Comparison of ENCODE assay signal across 13 cellular contexts in genomic region chr17:3894927-3895343, GRCh38. TPM values are rescaled to one million over a fixed set of nuclear protein-coding genes. Genes with fewer than 3 reads are reported as not detected.
DNase-seq lines count a peak whose midpoint lies in the region; ATAC-seq and TF ChIP-seq lines count a peak whose summit lies in the region.
"Had no signal": no experiment of that assay in that cellular context is flagged by ENCODE, and none has a peak within 500 bp of the region (broad histone marks: within the 10 kb centered on the region; RNA-seq: fewer than 3 reads in every experiment).

No MANE protein-coding gene starts in this region.

- CTCF ChIA-PET in MCF 10A (lab: Yijun Ruan, JAX) (interaction anchor here (0.5 to 3.0 kb wide), 4 partner anchors 19 to 1577 kb away, joined by 3 to 20 read pairs (median 5); no protein-coding TSS in a partner anchor), mammary epithelial cell (lab: Charles Lee; ENCODE audit: low non-redundant PET) (no interaction called here)

- no peaks in the 10 kb centered on the region for H4K20me1 ChIP-seq in mammary epithelial cell (ENCODE audit: insufficient read depth, low read length)

- peaks cover 35% of the 10 kb centered on the region for H3K4me1 Mint-ChIP-seq in MCF 10A (ENCODE audit: insufficient read depth, unreplicated experiment)
- peaks cover 26% of the 10 kb centered on the region for H3K4me1 Mint-ChIP-seq in activated T-cell treated with anti-CD3 and anti-CD28 coated beads, Interleukin-2, amount 50 U/mL, for 4 hours (ENCODE audit: low read depth)

- in situ Hi-C loops in mammary epithelial cell (cut with MboI; ENCODE audit: low sequenced_read_pairs in 2 of 2), result no loop called here

- no peaks in the 10 kb centered on the region for H3K79me2 ChIP-seq in mammary epithelial cell (ENCODE audit: insufficient read depth, low read length)

- 65% methylated on average over 2 of the region's 2 CpGs for WGBS in mammary epithelial cell (ENCODE audit: low coverage, missing lambda C conversion rate)

- no peak overlapping the region for H3K4me2 ChIP-seq in mammary epithelial cell (ENCODE audit: insufficient read depth, low read depth, low read length)

- H3K4me3 ChIP-seq in mammary epithelial cell (replicated peaks in 1 of 3; ENCODE audit: insufficient read depth in 1 of 3, low read depth in 2 of 3, low read length in 3 of 3) (no peak overlapping the region), cardiac fibroblast (replicated peaks in 1 of 2; ENCODE audit: low read depth in 2 of 2, low read length in 2 of 2) (no peak overlapping the region), upper lobe of right lung (no peak overlapping the region)
- H3K4me3 ChIP-seq: dorsolateral prefrontal cortex had no signal

- intact Hi-C loops in MCF 10A (cut with micrococcal nuclease) (no loop called here), mammary epithelial cell (cut with micrococcal nuclease) (no loop called here), upper lobe of right lung (cut with DNase I) (no loop called here)

- POLR2A ChIA-PET in MCF 10A (lab: Yijun Ruan, JAX), result interaction anchor here (0.7 to 1.0 kb wide), 2 partner anchors 131 to 250 kb away, joined by 3 to 4 read pairs; no protein-coding TSS in a partner anchor

- H3K27me3 ChIP-seq in mammary epithelial cell (ENCODE audit: insufficient read depth, low read length) (no peaks in the 10 kb centered on the region), upper lobe of right lung (no peaks in the 10 kb centered on the region)
- H3K27me3 ChIP-seq: dorsolateral prefrontal cortex had no signal

- no peak overlapping the region for H3K4me3 Mint-ChIP-seq in MCF 10A (ENCODE audit: unreplicated experiment)
- no peak overlapping the region for H3K4me3 Mint-ChIP-seq in activated T-cell treated with anti-CD3 and anti-CD28 coated beads, Interleukin-2, amount 50 U/mL, for 4 hours
- H3K4me3 Mint-ChIP-seq: memory B cell had no signal

- no peaks in the 10 kb centered on the region for H3K36me3 ChIP-seq in mammary epithelial cell (ENCODE audit: insufficient read depth, low read length)
- no peaks in the 10 kb centered on the region for H3K36me3 ChIP-seq in upper lobe of right lung

- dilution Hi-C loops in mammary epithelial cell (cut with HindIII; ENCODE audit: low sequenced_read_pairs), result no loop called here

- TF ChIP-seq CTCF in MCF 10A (IDR thresholded peaks at IDR 0.05; ENCODE audit: unreplicated experiment) (no peak), mammary epithelial cell (conservative IDR thresholded peaks at IDR 0.05 in 1 of 2, IDR thresholded peaks at IDR 0.05 in 1 of 2; ENCODE audit: extremely low read depth in 1 of 2, insufficient read depth in 1 of 2, low read depth in 1 of 2, low read length in 2 of 2) (no peak), cardiac fibroblast (IDR thresholded peaks at IDR 0.05; ENCODE audit: low read depth, low read length) (no peak), upper lobe of right lung (IDR thresholded peaks at IDR 0.05) (no peak), omental fat pad (IDR thresholded peaks at IDR 0.05) (no peak)

- H3K27ac ChIP-seq in mammary epithelial cell (ENCODE audit: insufficient read depth, low read depth, low read length), result no peak overlapping the region
- H3K27ac ChIP-seq in upper lobe of right lung, result peak overlapping the region; percentile 82

- peaks cover 7% of the 10 kb centered on the region for H3K36me3 Mint-ChIP-seq in MCF 10A (ENCODE audit: insufficient read depth, unreplicated experiment)
- H3K36me3 Mint-ChIP-seq in activated T-cell treated with anti-CD3 and anti-CD28 coated beads, Interleukin-2, amount 50 U/mL, for 4 hours (ENCODE audit: insufficient read depth), result no peaks in the 10 kb centered on the region
- H3K36me3 Mint-ChIP-seq: memory B cell had no signal

- H3K27ac Mint-ChIP-seq in MCF 10A (ENCODE audit: low read depth, unreplicated experiment), result no peak overlapping the region

- DNase-seq in MCF 10A (ENCODE audit: unreplicated experiment), result peak; percentile 66
- no peak for DNase-seq in mammary epithelial cell
- peak; percentile 41 to 81 for DNase-seq in cardiac fibroblast (ENCODE audit: low read depth in 2 of 2)
- peak; percentile 38 for DNase-seq in medulla oblongata (ENCODE audit: extremely low spot score)
- DNase-seq in upper lobe of right lung, result no peak
- no peak for DNase-seq in activated T-cell treated with anti-CD3 and anti-CD28 coated beads, Interleukin-2, amount 50 U/mL, for 4 hours
- no peak for DNase-seq in omental fat pad (ENCODE audit: low spot score)
- DNase-seq in NCI-H345 treated with DMSO at 0.1 percent for 48 hours (lab: John Stamatoyannopoulos, UW; ENCODE audit: unreplicated experiment), result no peak
- DNase-seq: activated CD8-positive, alpha-beta memory T cell treated with anti-CD3 and anti-CD28 coated beads, Interleukin-2, amount 50 U/mL, for 4 hours; dorsolateral prefrontal cortex; Kasumi-1; SHP77 had no signal

- no peak overlapping the region for H2AFZ ChIP-seq in mammary epithelial cell (ENCODE audit: low read depth, low read length)

- BruUV-seq in MCF 10A (replicated peaks; lab: Mats Ljungman, UMichigan) (no TSS peak), mammary epithelial cell (replicated peaks; lab: Mats Ljungman, UMichigan) (no TSS peak)

- H3K9me3 ChIP-seq in mammary epithelial cell (replicated peaks; ENCODE audit: insufficient read depth, low read length) (no peaks in the 10 kb centered on the region), upper lobe of right lung (no peaks in the 10 kb centered on the region)

- no peak overlapping the region for H3K9ac ChIP-seq in mammary epithelial cell (ENCODE audit: insufficient read depth, low read length)

- peaks cover 27% of the 10 kb centered on the region for H3K4me1 ChIP-seq in mammary epithelial cell (ENCODE audit: insufficient read depth, low read length)
- peaks cover 51% of the 10 kb centered on the region for H3K4me1 ChIP-seq in upper lobe of right lung

- H3K9me3 Mint-ChIP-seq in MCF 10A (ENCODE audit: unreplicated experiment), result no peaks in the 10 kb centered on the region
- no peaks in the 10 kb centered on the region for H3K9me3 Mint-ChIP-seq in activated T-cell treated with anti-CD3 and anti-CD28 coated beads, Interleukin-2, amount 50 U/mL, for 4 hours
- H3K9me3 Mint-ChIP-seq: memory B cell had no signal

- H3K27me3 Mint-ChIP-seq in MCF 10A (ENCODE audit: insufficient read depth, unreplicated experiment), result no peaks in the 10 kb centered on the region
- H3K27me3 Mint-ChIP-seq in activated T-cell treated with anti-CD3 and anti-CD28 coated beads, Interleukin-2, amount 50 U/mL, for 4 hours (ENCODE audit: low read depth), result no peaks in the 10 kb centered on the region
- H3K27me3 Mint-ChIP-seq: memory B cell had no signal

- peak; percentile 4 for ATAC-seq in upper lobe of right lung
- ATAC-seq in activated T-cell treated with anti-CD3 and anti-CD28 coated beads, Interleukin-2, amount 50 U/mL, for 4 hours, result no peak
- no peak for ATAC-seq in omental fat pad (ENCODE audit: low FRiP score)

RNA-seq across cellular contexts. Expression of gene CAMKK1, which starts 2.1 kb away (rescaled TPM):
- total RNA-seq in MCF 10A (2022) (3.8 and 4.3 TPM in 2 replicates), mammary epithelial cell (1 to 10 TPM; 1.8 to 2.0 TPM), upper lobe of right lung (10.1 TPM), omental fat pad (1 to 10 TPM; 4.3 to 9.9 (median 8.2) TPM)
- polyA plus RNA-seq in mammary epithelial cell, result 2.6 TPM
- 5.6 TPM for polyA minus RNA-seq in mammary epithelial cell
- 1 to 10 TPM; 4.2 to 7.5 (median 7.4) TPM for total RNA-seq in activated T-cell treated with anti-CD3 and anti-CD28 coated beads, Interleukin-2, amount 50 U/mL, for 4 hours

RNA-seq across cellular contexts. Expression of gene P2RX1, which starts 21.3 kb away (rescaled TPM):
- not detected in 2 replicates for total RNA-seq in MCF 10A (2022)
- total RNA-seq in mammary epithelial cell, result not detected
- polyA plus RNA-seq in mammary epithelial cell, result not detected
- polyA minus RNA-seq in mammary epithelial cell, result not detected
- 6.8 TPM for total RNA-seq in upper lobe of right lung
- under 1 TPM; 0.13 to 0.52 (median 0.21) TPM for total RNA-seq in activated T-cell treated with anti-CD3 and anti-CD28 coated beads, Interleukin-2, amount 50 U/mL, for 4 hours
- 1 to 10 TPM; 1.1 to 4.7 (median 2.7) TPM for total RNA-seq in omental fat pad

RNA-seq across cellular contexts. Expression of gene NCBP3, which starts 48.9 kb away (rescaled TPM):
- total RNA-seq in MCF 10A (2022) (47.1 and 52.5 TPM in 2 replicates), mammary epithelial cell (10 to 100 TPM; 21.2 to 42.0 TPM), upper lobe of right lung (34.9 TPM), omental fat pad (10 to 100 TPM; 16.3 to 31.9 (median 23.9) TPM)
- 8.5 TPM for polyA plus RNA-seq in mammary epithelial cell
- 8.6 TPM for polyA minus RNA-seq in mammary epithelial cell
- total RNA-seq in activated T-cell treated with anti-CD3 and anti-CD28 coated beads, Interleukin-2, amount 50 U/mL, for 4 hours, result 10 to 100 TPM; 33.2 to 39.1 (median 36.4) TPM

Comparison
In these comparisons a context has a peak if more than half of its experiments do, and no peak if none do; other contexts are left out.
1. DNase-seq: peak in MCF 10A (single experiment), cardiac fibroblast (2 of 2) and medulla oblongata (single experiment); none in mammary epithelial cell (single experiment), upper lobe of right lung (single experiment), activated T-cell treated with anti-CD3 and anti-CD28 coated beads, Interleukin-2, amount 50 U/mL, for 4 hours (single experiment), omental fat pad (single experiment) and NCI-H345 treated with DMSO at 0.1 percent for 48 hours (single experiment).